ENCODE assay signal across 27 cellular contexts in genomic region chr10:66292456-66292855, GRCh38.
DNase-seq lines count a peak whose midpoint lies in the region; ATAC-seq, FAIRE-seq and TF ChIP-seq lines count a peak whose summit lies in the region.
"Had no signal": no experiment of that assay in that cellular context is flagged by ENCODE, and none has a peak within 500 bp of the region (broad histone marks: within the 10 kb centered on the region; RNA-seq: fewer than 3 reads in every experiment).

No MANE protein-coding gene starts in this region.

- H3K27ac ChIP-seq in HepG2 (ENCODE audit: extremely low read length, insufficient read depth, low read length) (no peak overlapping the region), right lobe of liver (no peak overlapping the region), K562 (ENCODE audit: extremely low read depth, low read depth, low read length) (no peak overlapping the region)
- H3K27ac ChIP-seq: BLaER1 treated with 17β-estradiol and CSF1 and Interleukin-3, amounts not matched to agents 10 nM and 100 nM; C4-2B had no signal

- no peaks in the 10 kb centered on the region for H3K27me3 ChIP-seq in HepG2 (ENCODE audit: control insufficient read depth in 1 of 2, insufficient read depth in 2 of 2, low read length in 2 of 2)
- H3K27me3 ChIP-seq in right lobe of liver = no peaks in the 10 kb centered on the region
- H3K27me3 ChIP-seq in K562 (ENCODE audit: control insufficient read depth in 2 of 2, insufficient read depth in 2 of 2, low read length in 2 of 2) = no peaks in the 10 kb centered on the region
- H3K27me3 ChIP-seq: BLaER1 treated with 17β-estradiol and CSF1 and Interleukin-3, amounts not matched to agents 10 nM and 100 nM had no signal

- DNase-seq in HepG2 (ENCODE audit: low spot score) (no peak), right lobe of liver (no peak), D721Med (ENCODE audit: insufficient read length, low spot score) (no peak), K562 (ENCODE audit: extremely low read depth in 1 of 4, low spot score in 3 of 4) (no peak), SIG-M5 treated with dmso at 0.1 percent for 504 hours (lab: John Stamatoyannopoulos, UW; ENCODE audit: unreplicated experiment) (no peak)
- DNase-seq: 8988T; AML-193; Caco-2; Calu3; CD4-positive, alpha-beta T cell; CD8-positive, alpha-beta T cell; DMS 273 treated with DMSO at 0.1 percent for 48 hours; DMS153; DMS53; DMS79; DND-41; EL; GDM1 had no signal

- H2AFZ ChIP-seq in HepG2 (ENCODE audit: low read length) (no peak overlapping the region), K562 (ENCODE audit: low read depth, low read length) (no peak overlapping the region)

- no TSS peak for BruUV-seq in HepG2 (replicated peaks; lab: Mats Ljungman, UMichigan)
- no TSS peak for BruUV-seq in K562 (replicated peaks; lab: Mats Ljungman, UMichigan)

- no peak for TF ChIP-seq POLR2A in HepG2 (IDR thresholded peaks at IDR 0.05; ENCODE audit: insufficient read depth in 1 of 2, low read depth in 2 of 2, low read length in 2 of 2)
- TF ChIP-seq POLR2A in right lobe of liver (IDR thresholded peaks at IDR 0.05) = no peak
- TF ChIP-seq POLR2A in K562 (conservative IDR thresholded peaks at IDR 0.05) = no peak

- CTCF ChIA-PET in HepG2 (lab: Yijun Ruan, JAX; ENCODE audit: low intra/inter-chr PET ratio, low total read pairs) (no interaction called here), K562 (lab: Yijun Ruan, JAX; ENCODE audit: low intra/inter-chr PET ratio) (no interaction called here)

- H3K36me3 ChIP-seq in HepG2 (replicated peaks in 1 of 2; ENCODE audit: control insufficient read depth in 1 of 2, insufficient read depth in 2 of 2, low read length in 2 of 2) (no peaks in the 10 kb centered on the region), right lobe of liver (no peaks in the 10 kb centered on the region), K562 (ENCODE audit: control insufficient read depth, insufficient read depth, low read length) (no peaks in the 10 kb centered on the region)
- H3K36me3 ChIP-seq: BLaER1 treated with 17β-estradiol and CSF1 and Interleukin-3, amounts not matched to agents 10 nM and 100 nM had no signal

- H3K4me3 ChIP-seq in HepG2 (replicated peaks in 1 of 3; ENCODE audit: insufficient read depth in 1 of 3, low read depth in 2 of 3, low read length in 3 of 3) (no peak overlapping the region), right lobe of liver (no peak overlapping the region), K562 (no peak overlapping the region)
- H3K4me3 ChIP-seq: BLaER1 treated with 17β-estradiol and CSF1 and Interleukin-3, amounts not matched to agents 10 nM and 100 nM; GM12878 had no signal

- in situ Hi-C loops in HepG2 (cut with HindIII; ENCODE audit: extremely low pct_ligation_motif_present, low pct_unique_long_range_greater_than_20kb) (no loop called here), K562 (cut with MboI) (no loop called here)

- intact Hi-C loops in HepG2 (cut with micrococcal nuclease; ENCODE audit: unreplicated experiment) = no loop called here
- intact Hi-C loops in right lobe of liver (cut with DNase I) = no loop called here
- intact Hi-C loops in K562 (cut with micrococcal nuclease) = no loop called here

- TF ChIP-seq EP300 in HepG2 (IDR thresholded peaks at IDR 0.05; ENCODE audit: low read depth in 2 of 2, low read length in 2 of 2) (no peak), HepG2 (CRISPR knock-in tag; IDR thresholded peaks at IDR 0.05; ENCODE audit: borderline replicate concordance) (no peak), K562 (IDR thresholded peaks at IDR 0.05; ENCODE audit: low read length) (no peak)

- H3K9me1 ChIP-seq in K562 (ENCODE audit: control insufficient read depth, insufficient read depth, low read length) = no peaks in the 10 kb centered on the region

- H3K79me2 ChIP-seq in HepG2 (ENCODE audit: insufficient read depth, low read length) = no peaks in the 10 kb centered on the region
- H3K79me2 ChIP-seq in K562 (ENCODE audit: control insufficient read depth, insufficient read depth, low read length) = no peaks in the 10 kb centered on the region

- no peak for TF ChIP-seq RAD21 in HepG2 (CRISPR knock-in tag; IDR thresholded peaks at IDR 0.05)
- TF ChIP-seq RAD21 in K562 (CRISPR knock-in tag; conservative IDR thresholded peaks at IDR 0.05 in 1 of 2, IDR thresholded peaks at IDR 0.05 in 1 of 2) = no peak

- POLR2A ChIA-PET in HepG2 (lab: Yijun Ruan, JAX) = no interaction called here
- POLR2A ChIA-PET in K562 (lab: Yijun Ruan, JAX) = no interaction called here

- no peaks in the 10 kb centered on the region for H4K20me1 ChIP-seq in HepG2 (ENCODE audit: insufficient read depth, low read length)
- no peaks in the 10 kb centered on the region for H4K20me1 ChIP-seq in K562 (replicated peaks; ENCODE audit: control insufficient read depth, insufficient read depth, low read length)
- H4K20me1 ChIP-seq: BLaER1 treated with 17β-estradiol and CSF1 and Interleukin-3, amounts not matched to agents 10 nM and 100 nM had no signal

- no peak overlapping the region for H3K9ac ChIP-seq in HepG2 (ENCODE audit: insufficient read depth, low read depth, low read length)
- no peak overlapping the region for H3K9ac ChIP-seq in K562 (ENCODE audit: insufficient read depth in 1 of 2, low read depth in 2 of 2, low read length in 2 of 2)
- H3K9ac ChIP-seq: BLaER1 treated with 17β-estradiol and CSF1 and Interleukin-3, amounts not matched to agents 10 nM and 100 nM had no signal

- 4% methylated on average over 1 of the region's 1 CpG for WGBS in HepG2 (ENCODE audit: low lambda C conversion rate)
- 61% methylated on average over 1 of the region's 1 CpG for WGBS in right lobe of liver (ENCODE audit: insufficient coverage, low coverage, low lambda C conversion rate, missing lambda C conversion rate)
- WGBS in K562 (ENCODE audit: insufficient coverage, low coverage, missing lambda C conversion rate) = 0% methylated on average over 1 of the region's 1 CpG

- ATAC-seq in HepG2 = no peak
- no peak for ATAC-seq in right lobe of liver
- no peak for ATAC-seq in K562
- ATAC-seq in GM18909 (IDR thresholded peaks at IDR 0.05; ENCODE audit: poor library complexity, unreplicated experiment) = no peak
- no peak for ATAC-seq in GM21825 (IDR thresholded peaks at IDR 0.05; ENCODE audit: unreplicated experiment)
- ATAC-seq: CD8-positive, alpha-beta T cell; GM12878 had no signal

- no peaks in the 10 kb centered on the region for H3K4me1 ChIP-seq in HepG2 (ENCODE audit: insufficient read depth, low read length)
- H3K4me1 ChIP-seq in right lobe of liver = no peaks in the 10 kb centered on the region
- H3K4me1 ChIP-seq in K562 (replicated peaks in 1 of 2; ENCODE audit: control insufficient read depth in 2 of 2, insufficient read depth in 2 of 2, low read length in 2 of 2) = no peaks in the 10 kb centered on the region
- H3K4me1 ChIP-seq: BLaER1 treated with 17β-estradiol and CSF1 and Interleukin-3, amounts not matched to agents 10 nM and 100 nM; Caco-2 had no signal

- FAIRE-seq in HepG2 (lab: Jason Lieb, UNC) = no peak
- peak; percentile 68 for FAIRE-seq in D721Med (lab: Jason Lieb, UNC)
- no peak for FAIRE-seq in K562 (lab: Jason Lieb, UNC)
- FAIRE-seq: A204.1, GM12878, GM12892, GM18507, GM19239 had no signal

- H3K4me2 ChIP-seq in HepG2 (ENCODE audit: low read depth, low read length) (no peak overlapping the region), K562 (ENCODE audit: insufficient read depth, low read length) (no peak overlapping the region)
- H3K4me2 ChIP-seq: BLaER1 treated with 17β-estradiol and CSF1 and Interleukin-3, amounts not matched to agents 10 nM and 100 nM had no signal

- TF ChIP-seq CTCF in HepG2 (CRISPR knock-in tag; IDR thresholded peaks at IDR 0.05) (no peak), right lobe of liver (IDR thresholded peaks at IDR 0.05) (no peak), D721Med (IDR thresholded peaks at IDR 0.05; ENCODE audit: insufficient read depth, missing control alignments) (no peak), K562 (IDR thresholded peaks at IDR 0.05 in 2 of 3, conservative IDR thresholded peaks at IDR 0.05 in 1 of 3; ENCODE audit: insufficient read depth in 2 of 3, low read depth in 1 of 3, low read length in 3 of 3) (no peak)

- H3K9me3 ChIP-seq in HepG2 (ENCODE audit: low read length) = no peaks in the 10 kb centered on the region
- no peaks in the 10 kb centered on the region for H3K9me3 ChIP-seq in right lobe of liver
- H3K9me3 ChIP-seq in K562 (replicated peaks; ENCODE audit: control insufficient read depth, insufficient read depth, low read depth, low read length) = 0 out of 2 replicates have a peak, but pooled peaks cover 1% of the 10 kb centered on the region
- H3K9me3 ChIP-seq: BLaER1 treated with 17β-estradiol and CSF1 and Interleukin-3, amounts not matched to agents 10 nM and 100 nM; Caco-2 had no signal

TF ChIP-seq in HepG2, 621 proteins besides CTCF, POLR2A, EP300 and RAD21:
- TF ChIP-seq MAFK (conservative IDR thresholded peaks at IDR 0.05 in 1 of 2, IDR thresholded peaks at IDR 0.05 in 1 of 2; ENCODE audit: low read length in 2 of 2) = peak; percentile 76 to 89; a peak in 3 of 4 replicates
- TF ChIP-seq MAFF (IDR thresholded peaks at IDR 0.05; ENCODE audit: low read depth, low read length) = peak; percentile 78
- TF ChIP-seq NR2F6 (IDR thresholded peaks at IDR 0.05) = no peak
- TF ChIP-seq NR2F6 (CRISPR knock-in tag; IDR thresholded peaks at IDR 0.05) = no peak

TF ChIP-seq in K562, 482 proteins besides CTCF, POLR2A, EP300 and RAD21:
- TF ChIP-seq SAP30 (IDR thresholded peaks at IDR 0.05; ENCODE audit: borderline replicate concordance, insufficient read depth, low read depth, low read length, poor library complexity, severe bottlenecking) (no peak), PHB2 (IDR thresholded peaks at IDR 0.05; ENCODE audit: low read depth) (no peak), MTF1 (CRISPR knock-in tag; IDR thresholded peaks at IDR 0.05; ENCODE audit: borderline replicate concordance) (no peak), TSC22D4 (tag; IDR thresholded peaks at IDR 0.05) (no peak), VEZF1 (CRISPR knock-in tag; IDR thresholded peaks at IDR 0.05) (no peak), MAFF (IDR thresholded peaks at IDR 0.05; ENCODE audit: low read length) (peak; percentile 57), SMARCB1 (IDR thresholded peaks at IDR 0.05; ENCODE audit: insufficient read length, low read depth) (no peak), MAFK (IDR thresholded peaks at IDR 0.05; ENCODE audit: low read length) (peak; percentile 68)

Comparison
In these comparisons a context has a peak if more than half of its experiments do, and no peak if none do; other contexts are left out.
1. Of the 241 proteins assayed by ChIP-seq in both HepG2 and K562: peak only in HepG2: none; only in K562: none; in both: MAFF and MAFK; in neither: 239.